ENCODE assay signal across 16 cellular contexts in genomic region chr21:45299026-45299863, GRCh38. TPM values are rescaled to one million over a fixed set of nuclear protein-coding genes. Genes with fewer than 3 reads are reported as not detected.
A peak's percentile ranks its signal among the peaks of the same experiment; 100 is the strongest.
DNase-seq lines count a peak whose midpoint lies in the region; ATAC-seq, FAIRE-seq and TF ChIP-seq lines count a peak whose summit lies in the region.
"Had no signal": no experiment of that assay in that cellular context is flagged by ENCODE, and none has a peak within 500 bp of the region (broad histone marks: within the 10 kb centered on the region; RNA-seq: fewer than 3 reads in every experiment).

No MANE protein-coding gene starts in this region.

- H3K9me3 ChIP-seq in Peyer's patch = no peaks in the 10 kb centered on the region
- H3K9me3 ChIP-seq in gastrocnemius medialis = no peaks in the 10 kb centered on the region
- H3K9me3 ChIP-seq: neutrophil had no signal

- DNase-seq in Peyer's patch (peak in 2 of 3 donors; percentile 48 to 49), islet precursor cell (peak; percentile 85), gastrocnemius medialis (peak in 1 of 2 donors; percentile 17), C1 segment of cervical spinal cord (lab: John Stamatoyannopoulos, UW) (no peak), GM12891 (ENCODE audit: insufficient read length, low spot score) (no peak), globus pallidus (ENCODE audit: low spot score) (no peak)
- DNase-seq: activated T-cell treated with anti-CD3 and anti-CD28 coated beads, Interleukin-2, amount 50 U/mL, for 48 hours; GF-D8; NCI-H1436 treated with DMSO at 0.1 percent for 48 hours; NCI-H774 had no signal

- H3K4me1 ChIP-seq in Peyer's patch (peaks cover 0 to 16% (median 0%) of the 10 kb centered on the region in 4 donors), gastrocnemius medialis (peaks cover 22 to 34% of the 10 kb centered on the region in 2 donors)

- no peaks in the 10 kb centered on the region for H3K27me3 ChIP-seq in Peyer's patch
- H3K27me3 ChIP-seq in gastrocnemius medialis = peaks cover 9 to 22% (median 16%) of the 10 kb centered on the region in 3 donors

- TF ChIP-seq CTCF in Peyer's patch (IDR thresholded peaks at IDR 0.05) (no peak), gastrocnemius medialis (IDR thresholded peaks at IDR 0.05 in 4 of 5, conservative IDR thresholded peaks at IDR 0.05 in 1 of 5) (no peak)

- ATAC-seq in gastrocnemius medialis (no peak), GM21360 (IDR thresholded peaks at IDR 0.05; ENCODE audit: unreplicated experiment) (no peak)
- ATAC-seq: activated CD4-positive, CD25-positive, alpha-beta regulatory T cell treated with anti-CD3 and anti-CD28 coated beads, Interleukin-2, amount 50 U/mL, for 24 hours; stimulated activated memory B cell treated with anti-CD40 and anti-IgM and Interleukin-4, amounts not matched to agents 10 μg/mL and 1 μg/mL and 100 μg/mL, for 72 hours had no signal

- H3K4me3 ChIP-seq in Peyer's patch (no peak overlapping the region), gastrocnemius medialis (no peak overlapping the region)

- FAIRE-seq in GM12891 (lab: Jason Lieb, UNC) = no peak

- H3K27ac ChIP-seq in Peyer's patch (peak overlapping the region in 1 of 4 donors; percentile 83), cingulate gyrus (ENCODE audit: low read depth, low read length) (peak overlapping the region; percentile 10), gastrocnemius medialis (peak overlapping the region; percentile 31 to 83 (median 79))
- H3K27ac ChIP-seq: C4-2B, neutrophil had no signal

- no peaks in the 10 kb centered on the region for H3K36me3 ChIP-seq in Peyer's patch
- no peaks in the 10 kb centered on the region for H3K36me3 ChIP-seq in gastrocnemius medialis
- H3K36me3 ChIP-seq: neutrophil had no signal

- TF ChIP-seq POLR2A in Peyer's patch (IDR thresholded peaks at IDR 0.05) (no peak), gastrocnemius medialis (IDR thresholded peaks at IDR 0.05) (no peak), GM12891 (IDR thresholded peaks at IDR 0.05; ENCODE audit: low read depth, low read length) (no peak)

- in situ Hi-C loops in gastrocnemius medialis (cut with MboI; ENCODE audit: low sequenced_read_pairs in 4 of 4) = loop anchor here (10.0 to 25.0 kb wide), 3 partner anchors 138 to 362 kb away; partner anchors contain the start of gene SLX9 (in 1 of the 4)

- intact Hi-C loops in gastrocnemius medialis (cut with DNase I; ENCODE audit: low total_unique reads) = no loop called here

TF ChIP-seq in GM12891, 5 proteins besides CTCF, POLR2A, EP300 and RAD21:
- TF ChIP-seq PAX5 (IDR thresholded peaks at IDR 0.05; ENCODE audit: insufficient read depth, low read length, severe bottlenecking) = no peak
- no peak for TF ChIP-seq SPI1 (IDR thresholded peaks at IDR 0.05; ENCODE audit: low read depth, low read length)
- no peak for TF ChIP-seq POU2F2 (IDR thresholded peaks at IDR 0.05; ENCODE audit: low read depth, low read length)
- no peak for TF ChIP-seq TAF1 (IDR thresholded peaks at IDR 0.05; ENCODE audit: low read depth, low read length)
- TF ChIP-seq POLR2AphosphoS5 (IDR thresholded peaks at IDR 0.05; ENCODE audit: low read depth, low read length) = no peak
TF ChIP-seq in GM12891: peak in this region for 0.

RNA-seq across cellular contexts. Expression of gene POFUT2, which starts 11.6 kb away (rescaled TPM):
- total RNA-seq in Peyer's patch (10 to 100 TPM; 25.6 to 76.4 (median 47.6) TPM), gastrocnemius medialis (10 to 100 TPM in 1 of 4 donors, 1 to 10 TPM in 3; 4.8 to 11.0 (median 5.9) TPM)
- polyA plus RNA-seq in GM12891 (2012; ENCODE audit: low read depth, missing spikeins) = 8.8 TPM

Comparison
In these comparisons a context has a peak if more than half of its experiments do, and no peak if none do; other contexts are left out.
1. DNase-seq: peak in Peyer's patch (2 of 3) and islet precursor cell (single experiment); none in C1 segment of cervical spinal cord (0 of 14), GM12891 (single experiment) and globus pallidus (single experiment).